In genomic region chr1:155000725-155001437, GRCh38 we compare ENCODE assay signal across 8 cellular contexts. TPM values are rescaled to one million over a fixed set of nuclear protein-coding genes. Genes with fewer than 3 reads are reported as not detected.
A peak's percentile ranks its signal among the peaks of the same experiment; 100 is the strongest.
DNase-seq lines count a peak whose midpoint lies in the region; ATAC-seq, FAIRE-seq and TF ChIP-seq lines count a peak whose summit lies in the region.

No MANE protein-coding gene starts in this region.

- no peak for FAIRE-seq in urothelium cell line (lab: Jason Lieb, UNC)

- intact Hi-C loops in psoas muscle (cut with DNase I): loop anchor here in 1 of 2 donors (5.0 kb wide), 1 partner anchor 39 kb away; the partner anchor contains the start of gene PYGO2

- H3K9me3 ChIP-seq in right atrium auricular region: no peaks in the 10 kb centered on the region
- H3K9me3 ChIP-seq in psoas muscle: no peaks in the 10 kb centered on the region

- H3K36me3 ChIP-seq in right atrium auricular region (no peaks in the 10 kb centered on the region), psoas muscle (ENCODE audit: insufficient read depth in 1 of 2, low read depth in 1 of 2) (no peaks in the 10 kb centered on the region)

- peak; percentile 95 for DNase-seq in GM12865 (ENCODE audit: low read depth)
- peak; percentile 86 to 99 for DNase-seq in NCI-H187 (lab: John Stamatoyannopoulos, UW)
- peak; percentile 80 for DNase-seq in T-helper 9 cell
- DNase-seq in anterior cingulate cortex (lab: John Stamatoyannopoulos, UW): peak in 57 of 58 donors; percentile 46 to 94 (median 82)
- DNase-seq in right atrium auricular region (ENCODE audit: low spot score): peak; percentile 88
- DNase-seq in psoas muscle: peak; percentile 91 to 96
- DNase-seq in urothelium cell line (ENCODE audit: low spot score): peak; percentile 86

- TF ChIP-seq CTCF in GM12865 (IDR thresholded peaks at IDR 0.05; ENCODE audit: insufficient read depth, low read depth, low read length, missing control alignments): peak; percentile 1
- peak in 1 of 2 donors; percentile 14 for TF ChIP-seq CTCF in right atrium auricular region (IDR thresholded peaks at IDR 0.05)
- TF ChIP-seq CTCF in psoas muscle (IDR thresholded peaks at IDR 0.05): peak; percentile 2

- ATAC-seq in HG02798 (IDR thresholded peaks at IDR 0.05; ENCODE audit: poor library complexity, unreplicated experiment) (peak; percentile 50), psoas muscle (peak; percentile 60 to 65 (median 64))

- H3K27ac ChIP-seq in right atrium auricular region (peak overlapping the region; percentile 98 to 99), psoas muscle (peak overlapping the region; percentile 91)

- peak overlapping the region; percentile 84 for H3K4me3 ChIP-seq in GM12865 (ENCODE audit: low read depth, low read length)
- peak overlapping the region; percentile 87 to 92 for H3K4me3 ChIP-seq in right atrium auricular region
- H3K4me3 ChIP-seq in psoas muscle: peak overlapping the region; percentile 78

- H3K27me3 ChIP-seq in right atrium auricular region (no peaks in the 10 kb centered on the region), psoas muscle (ENCODE audit: insufficient read depth in 3 of 3, low read length in 2 of 3) (no peaks in the 10 kb centered on the region)

- peaks cover 0 to 40% of the 10 kb centered on the region in 2 donors for H3K4me1 ChIP-seq in right atrium auricular region
- peaks cover 32% of the 10 kb centered on the region for H3K4me1 ChIP-seq in psoas muscle

- WGBS in psoas muscle, 3 donors: 0 to 1% (median 0%) methylated on average over 28 to 44 of the region's 44 CpGs

RNA-seq across cellular contexts. Expression of gene ZBTB7B, which starts 1.7 kb away (rescaled TPM):
- total RNA-seq in right atrium auricular region: 10 to 100 TPM; 30.3 to 53.4 TPM
- 10 to 100 TPM; 34.6 to 97.9 (median 70.9) TPM for total RNA-seq in psoas muscle
- polyA plus RNA-seq in psoas muscle: 10 to 100 TPM; 20.2 to 55.5 (median 48.7) TPM

RNA-seq across cellular contexts. Expression of gene LENEP, which starts 7.5 kb away (rescaled TPM):
- total RNA-seq in right atrium auricular region (not detected), psoas muscle (not detected)
- polyA plus RNA-seq in psoas muscle: not detected

RNA-seq across cellular contexts. Expression of gene FLAD1, which starts 17.7 kb away (rescaled TPM):
- total RNA-seq in right atrium auricular region: 10 to 100 TPM; 19.5 to 24.8 TPM
- total RNA-seq in psoas muscle: 10 to 100 TPM; 24.5 to 39.4 (median 30.4) TPM
- polyA plus RNA-seq in psoas muscle: 10 to 100 TPM; 32.4 to 52.7 (median 51.6) TPM

RNA-seq across cellular contexts. Expression of gene CKS1B, which starts 26.4 kb away (rescaled TPM):
- total RNA-seq in right atrium auricular region (10 to 100 TPM; 20.0 to 23.8 TPM), psoas muscle (10 to 100 TPM in 1 of 4 donors, 1 to 10 TPM in 3; 5.5 to 13.8 (median 6.9) TPM)
- 10 to 100 TPM; 12.1 to 48.1 (median 30.1) TPM for polyA plus RNA-seq in psoas muscle

RNA-seq across cellular contexts. Expression of gene SHC1, which starts 30.3 kb away (rescaled TPM):
- total RNA-seq in right atrium auricular region: 10 to 100 TPM; 69.5 to 80.5 TPM
- 10 to 100 TPM; 52.3 to 87.2 (median 82.8) TPM for total RNA-seq in psoas muscle
- polyA plus RNA-seq in psoas muscle: 10 to 100 TPM; 33.2 to 67.3 (median 43.8) TPM

Comparison
In these comparisons a context has a peak if more than half of its experiments do, and no peak if none do; other contexts are left out.
1. Peak in every context shown above with its lines: DNase-seq, ATAC-seq, H3K4me3 ChIP-seq and H3K27ac ChIP-seq.